Comparison of ENCODE assay signal across 23 cellular contexts in the genomic region with DNA sequence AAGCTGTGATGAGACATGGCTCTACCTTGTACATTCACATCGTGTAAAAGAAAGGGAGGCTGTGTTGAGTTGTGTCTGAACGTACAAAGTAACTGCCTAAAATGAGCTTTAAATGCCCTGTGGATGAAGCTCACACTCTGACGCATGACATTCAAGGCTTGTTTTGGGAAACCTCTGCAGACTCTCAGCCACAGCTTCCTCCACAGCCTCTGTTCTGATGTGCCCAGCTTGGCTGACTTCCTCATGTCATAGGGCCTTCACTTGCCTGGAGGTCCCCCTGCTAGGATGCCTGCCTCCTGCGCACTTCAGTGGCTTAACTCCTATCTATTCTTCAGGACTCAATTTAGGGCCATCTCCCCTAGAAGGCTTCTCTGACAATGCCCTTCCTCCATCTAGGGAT.
DNase-seq lines count a peak whose midpoint lies in the region; ATAC-seq and TF ChIP-seq lines count a peak whose summit lies in the region.
"Had no signal": no experiment of that assay in that cellular context is flagged by ENCODE, and none has a peak within 500 bp of the region (broad histone marks: within the 10 kb centered on the region; RNA-seq: fewer than 3 reads in every experiment).

No MANE protein-coding gene starts in this region.

- DNase-seq in SIG-M5 treated with dmso at 0.1 percent for 504 hours (lab: John Stamatoyannopoulos, UW; ENCODE audit: unreplicated experiment) (peak; percentile 55), SIG-M5 (lab: John Stamatoyannopoulos, UW) (no peak), SKM-1 treated with dmso at 0.1 percent for 144 hours (lab: John Stamatoyannopoulos, UW; ENCODE audit: unreplicated experiment) (peak; percentile 36), left lung (peak in 1 of 2 donors; percentile 68), testis (peak; percentile 18), neuronal stem cell (ENCODE audit: low spot score) (no peak), ecto neural progenitor cell (ENCODE audit: low spot score) (no peak), ovary (no peak)
- DNase-seq: activated B cell treated with CpG ODN at 0.5 μM for 24 hours; activated CD4-positive, alpha-beta memory T cell treated with anti-CD3 and anti-CD28 coated beads for 36 hours; activated naive CD4-positive, alpha-beta T cell; amniotic stem cell; Calu3; dermis blood vessel endothelial cell; HCEC 1CT; islet precursor cell; mesendoderm; NCI-H1436; NCI-H69; PC-9; stimulated activated naive CD8-positive, alpha-beta T cell treated with anti-CD3 and anti-CD28 coated beads, Interleukin-15, Interleukin-2, amounts not matched to agents 100 U/mL and 50 U/mL, for 24 hours had no signal

- no peak overlapping the region for H3K4ac ChIP-seq in neuronal stem cell (ENCODE audit: low read length)

- no peak overlapping the region for H4K8ac ChIP-seq in neuronal stem cell (ENCODE audit: low read depth, low read length)

- H3K27me3 ChIP-seq in left lung (no peaks in the 10 kb centered on the region), testis (no peaks in the 10 kb centered on the region), neuronal stem cell (ENCODE audit: control insufficient read depth in 3 of 3, insufficient read depth in 3 of 3, low read depth in 1 of 3, low read length in 3 of 3) (no peaks in the 10 kb centered on the region), ovary (no peaks in the 10 kb centered on the region)
- H3K27me3 ChIP-seq: upper lobe of left lung had no signal

- H3K79me1 ChIP-seq in neuronal stem cell (ENCODE audit: low read depth, low read length) = no peaks in the 10 kb centered on the region

- H3K4me2 ChIP-seq in neuronal stem cell (ENCODE audit: insufficient read depth, low read length, poor library complexity, severe bottlenecking) = no peak overlapping the region
- H3K4me2 ChIP-seq: PC-9 had no signal

- no peak overlapping the region for H3K4me3 ChIP-seq in left lung
- H3K4me3 ChIP-seq in testis = no peak overlapping the region
- H3K4me3 ChIP-seq in neuronal stem cell (ENCODE audit: low read length in 2 of 2) = no peak overlapping the region
- H3K4me3 ChIP-seq in ovary = no peak overlapping the region
- H3K4me3 ChIP-seq: PC-9, upper lobe of left lung had no signal

- TF ChIP-seq EP300 in ovary (IDR thresholded peaks at IDR 0.05) = no peak

- no peak overlapping the region for H3K23ac ChIP-seq in neuronal stem cell (ENCODE audit: low read depth, low read length, poor library complexity)

- intact Hi-C loops in left lung (cut with DNase I) (no loop called here), testis (cut with DNase I; ENCODE audit: low total_unique reads) (no loop called here), ovary (cut with DNase I) (no loop called here)

- H3K27ac ChIP-seq in left lung (peak overlapping the region in 1 of 2 donors; percentile 38), testis (no peak overlapping the region), neuronal stem cell (replicated peaks; ENCODE audit: low read length) (no peak overlapping the region), ovary (no peak overlapping the region)
- H3K27ac ChIP-seq: 22Rv1, PC-9 had no signal

- H2BK5ac ChIP-seq in neuronal stem cell (ENCODE audit: low read length) = no peak overlapping the region

- H2BK120ac ChIP-seq in neuronal stem cell (ENCODE audit: low read depth, low read length) = no peak overlapping the region

- H3K14ac ChIP-seq in neuronal stem cell (ENCODE audit: low read length) = no peak overlapping the region

- TF ChIP-seq CTCF in left lung (IDR thresholded peaks at IDR 0.05) = no peak
- no peak for TF ChIP-seq CTCF in testis (IDR thresholded peaks at IDR 0.05)
- no peak for TF ChIP-seq CTCF in ovary (IDR thresholded peaks at IDR 0.05)

- H3K9ac ChIP-seq in neuronal stem cell (ENCODE audit: low read depth, low read length, poor library complexity) = no peak overlapping the region

- no peaks in the 10 kb centered on the region for H3K36me3 ChIP-seq in left lung
- no peaks in the 10 kb centered on the region for H3K36me3 ChIP-seq in testis (ENCODE audit: low read depth, missing control alignments)
- H3K36me3 ChIP-seq in neuronal stem cell (replicated peaks in 1 of 2; ENCODE audit: control insufficient read depth in 2 of 2, insufficient read depth in 2 of 2, low read length in 2 of 2) = no peaks in the 10 kb centered on the region
- H3K36me3 ChIP-seq in ovary = no peaks in the 10 kb centered on the region
- H3K36me3 ChIP-seq: upper lobe of left lung had no signal

- WGBS in testis, 2 donors = 94 to 95% methylated on average over 4 of the region's 4 CpGs
- no CpG with 5 or more reads among the region's 4 CpGs for WGBS in neuronal stem cell (ENCODE audit: extremely low coverage in 2 of 2, insufficient read length in 2 of 2, insufficient replicate concordance in 1 of 2), 2 donors
- WGBS in ovary, 3 donors = 90 to 94% (median 94%) methylated on average over 4 of the region's 4 CpGs

- H2AFZ ChIP-seq in neuronal stem cell (ENCODE audit: low read length) = no peak overlapping the region
- H2AFZ ChIP-seq: PC-9 had no signal

- peak; percentile 70 for ATAC-seq in left lung
- ATAC-seq: stimulated activated naive CD8-positive, alpha-beta T cell treated with anti-CD3 and anti-CD28 coated beads, Interleukin-15, Interleukin-2, amounts not matched to agents 100 U/mL and 50 U/mL, for 24 hours had no signal

- no peak overlapping the region for H3K18ac ChIP-seq in neuronal stem cell (ENCODE audit: low read length)

- H2BK12ac ChIP-seq in neuronal stem cell (ENCODE audit: low read length) = no peak overlapping the region

- peaks cover 0 to 33% of the 10 kb centered on the region in 2 donors for H3K4me1 ChIP-seq in left lung
- no peaks in the 10 kb centered on the region for H3K4me1 ChIP-seq in testis
- H3K4me1 ChIP-seq in neuronal stem cell (ENCODE audit: control insufficient read depth in 2 of 2, insufficient read depth in 1 of 2, low read depth in 1 of 2, low read length in 2 of 2) = peaks cover 13 to 15% of the 10 kb centered on the region in 2 donors
- H3K4me1 ChIP-seq in ovary (ENCODE audit: insufficient read depth) = no peaks in the 10 kb centered on the region
- H3K4me1 ChIP-seq: upper lobe of left lung had no signal

- H2AK5ac ChIP-seq in neuronal stem cell (ENCODE audit: low read depth, low read length) = no peak overlapping the region

- H3K9me3 ChIP-seq in left lung (no peaks in the 10 kb centered on the region), testis (no peaks in the 10 kb centered on the region), neuronal stem cell (replicated peaks in 1 of 2; ENCODE audit: control insufficient read depth in 2 of 2, insufficient read depth in 1 of 2, low read depth in 1 of 2, low read length in 2 of 2) (no peaks in the 10 kb centered on the region), ovary (no peaks in the 10 kb centered on the region)
- H3K9me3 ChIP-seq: upper lobe of left lung had no signal

- H2BK15ac ChIP-seq in neuronal stem cell (ENCODE audit: low read length) = no peak overlapping the region

- TF ChIP-seq POLR2A in testis (IDR thresholded peaks at IDR 0.05) (no peak), ovary (IDR thresholded peaks at IDR 0.05) (no peak)

- H4K91ac ChIP-seq in neuronal stem cell (ENCODE audit: low read depth, low read length, poor library complexity) = no peak overlapping the region

Comparison
In these comparisons a context has a peak if more than half of its experiments do, and no peak if none do; other contexts are left out.
1. DNase-seq: peak in SIG-M5 treated with dmso at 0.1 percent for 504 hours (single experiment), SKM-1 treated with dmso at 0.1 percent for 144 hours (single experiment) and testis (single experiment); none in SIG-M5 (single experiment), neuronal stem cell (single experiment), ecto neural progenitor cell (single experiment) and ovary (0 of 5).